Comparison of ENCODE assay signal across 10 cellular contexts in the genomic region with DNA sequence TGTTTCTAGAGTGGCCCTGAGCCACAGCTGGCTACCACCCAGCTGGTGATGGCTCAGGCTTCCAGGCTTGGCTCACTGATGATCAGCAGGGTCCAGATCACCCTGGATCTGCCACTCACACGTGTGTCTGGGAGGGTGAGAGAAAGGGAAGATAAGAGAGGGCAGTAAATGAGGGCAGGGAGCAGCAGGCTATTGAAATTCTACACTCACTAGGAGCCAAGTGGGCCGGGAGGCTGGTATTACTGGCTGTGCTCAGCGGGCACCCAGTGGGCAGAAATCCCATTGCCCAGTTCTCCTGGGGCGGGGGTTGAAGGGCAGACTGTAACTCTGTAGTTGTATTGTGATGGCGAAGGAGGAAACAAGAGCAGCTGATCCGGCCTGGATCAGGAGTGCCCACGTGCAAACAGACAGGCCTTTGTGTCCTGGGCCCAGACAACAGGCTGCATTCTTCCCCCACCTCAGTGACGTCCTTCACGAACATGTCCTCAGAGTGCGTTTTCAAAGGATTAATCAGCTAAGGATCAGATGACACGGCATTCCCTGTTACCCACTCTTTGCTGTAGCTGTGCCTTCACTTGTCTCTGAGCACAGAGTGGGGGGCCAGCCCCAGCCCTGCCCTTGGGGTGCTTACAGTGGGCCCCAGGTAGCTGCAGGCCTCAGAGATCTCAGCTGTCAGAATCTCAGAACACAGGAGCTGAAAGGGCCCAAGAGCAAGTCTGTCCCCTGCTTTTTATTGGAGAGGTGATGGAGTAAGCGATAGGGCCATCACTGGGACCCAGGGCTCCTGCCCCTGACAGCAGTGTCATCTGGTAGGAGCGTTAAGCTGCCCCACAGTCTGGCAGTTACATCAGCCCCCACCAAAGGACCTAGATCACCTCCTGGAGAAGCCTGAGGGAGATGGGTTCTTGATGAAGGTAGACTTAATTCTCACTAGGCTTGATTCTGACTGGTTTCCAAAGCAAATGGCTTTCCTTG.
DNase-seq lines count a peak whose midpoint lies in the region; ATAC-seq and TF ChIP-seq lines count a peak whose summit lies in the region.
"Had no signal": no experiment of that assay in that cellular context is flagged by ENCODE, and none has a peak within 500 bp of the region (broad histone marks: within the 10 kb centered on the region; RNA-seq: fewer than 3 reads in every experiment).

No MANE protein-coding gene starts in this region.

- H3K4me1 ChIP-seq in osteoblast (ENCODE audit: insufficient read depth, low read length): no peaks in the 10 kb centered on the region

- intact Hi-C loops in Right ventricle myocardium inferior (cut with DNase I): loop anchor here (1.0 kb wide), 2 partner anchors 18 to 42 kb away; no protein-coding TSS in a partner anchor

- no peak overlapping the region for H3K4me2 ChIP-seq in osteoblast (ENCODE audit: insufficient read depth, low read length)

- H2AFZ ChIP-seq in osteoblast (ENCODE audit: low read length): peak overlapping the region; percentile 26

- no peaks in the 10 kb centered on the region for H3K79me2 ChIP-seq in osteoblast (ENCODE audit: insufficient read depth, low read length)

- H4K20me1 ChIP-seq in osteoblast (ENCODE audit: insufficient read depth, low read length): no peaks in the 10 kb centered on the region

- no peak overlapping the region for H3K4me3 ChIP-seq in osteoblast (ENCODE audit: insufficient read depth, low read length)
- H3K4me3 ChIP-seq: SK-N-MC had no signal

- peaks cover 11% of the 10 kb centered on the region for H3K27me3 ChIP-seq in osteoblast (ENCODE audit: insufficient read depth, low read length)

- H3K9me3 ChIP-seq in osteoblast (ENCODE audit: low read depth, low read length): no peaks in the 10 kb centered on the region

- ATAC-seq in Right ventricle myocardium inferior (peak; percentile 90), GM18520 (IDR thresholded peaks at IDR 0.05; ENCODE audit: unreplicated experiment) (no peak), HG03442 (IDR thresholded peaks at IDR 0.05; ENCODE audit: unreplicated experiment) (no peak), HG02884 (IDR thresholded peaks at IDR 0.05; ENCODE audit: unreplicated experiment) (no peak)

- DNase-seq in DMS153 treated with DMSO at 0.1 percent for 48 hours (lab: John Stamatoyannopoulos, UW; ENCODE audit: unreplicated experiment) (peak; percentile 28), RPMI7951 (ENCODE audit: low read depth) (peak; percentile 72), Right ventricle myocardium inferior (ENCODE audit: missing footprints) (peak; percentile 80), osteoblast (ENCODE audit: insufficient read length, low spot score, missing footprints) (peak; percentile 8)
- DNase-seq in stimulated activated CD4-positive, alpha-beta T cell treated with anti-CD3 and anti-CD28 coated beads, Interleukin-15, amount 100 ng/mL, for 24 hours: no peak
- DNase-seq: activated naive CD4-positive, alpha-beta T cell treated with anti-CD3 and anti-CD28 coated beads, Interleukin-2, amount 50 U/mL, for 16 hours had no signal

- H3K27ac ChIP-seq in osteoblast (ENCODE audit: low read depth, low read length): no peak overlapping the region
- H3K27ac ChIP-seq: SK-N-MC had no signal

- no peaks in the 10 kb centered on the region for H3K36me3 ChIP-seq in osteoblast (ENCODE audit: insufficient read depth, low read length)

- no peak for TF ChIP-seq CTCF in osteoblast (IDR thresholded peaks at IDR 0.05; ENCODE audit: extremely low read depth, low read depth, low read length)
